Comparison of ENCODE assay signal across 27 cellular contexts in the genomic region with DNA sequence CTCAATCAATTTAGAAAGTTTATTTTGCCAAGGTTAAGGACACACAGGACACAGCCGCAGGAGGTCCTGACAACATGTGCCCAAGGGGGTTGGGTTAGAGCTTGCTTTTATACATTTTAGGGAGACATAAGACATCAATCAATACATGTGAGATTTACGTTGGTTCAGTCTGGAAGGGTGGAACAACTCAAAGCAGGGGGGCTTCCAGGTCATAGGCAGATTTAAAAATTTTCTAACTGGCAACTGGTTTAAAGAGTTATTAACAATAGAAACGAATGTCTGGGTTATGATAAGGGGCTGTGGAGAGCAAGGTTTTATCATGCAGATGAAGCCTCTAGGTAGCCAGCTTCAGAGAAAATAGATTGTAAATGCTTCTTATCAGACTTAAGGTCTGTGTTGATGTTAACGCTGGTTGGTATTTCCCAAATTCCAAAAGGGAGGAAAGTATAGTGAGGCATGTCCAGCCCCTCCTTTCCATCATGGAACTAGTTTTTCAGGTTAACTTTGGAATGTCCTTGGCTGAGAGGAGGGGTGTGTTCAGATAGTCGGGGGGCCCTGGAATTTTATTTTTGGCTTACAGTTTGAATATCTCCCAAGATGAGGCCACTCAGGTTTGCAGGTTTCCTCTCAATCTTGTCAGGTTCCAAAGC. TPM values are rescaled to one million over a fixed set of nuclear protein-coding genes. Genes with fewer than 3 reads are reported as not detected.
"Had no signal": no experiment of that assay in that cellular context is flagged by ENCODE, and none has a peak within 500 bp of the region (broad histone marks: within the 10 kb centered on the region; RNA-seq: fewer than 3 reads in every experiment).

No MANE protein-coding gene starts in this region.

- H3K27me3 Mint-ChIP-seq: natural killer cell treated with Interleukin-12 subunit alpha and Interleukin-12 subunit beta and Interleukin-15 and Interleukin-18, amount 100 ng/mL, for 72 hours had no signal

- H3K27me3 ChIP-seq: colonic mucosa, heart left ventricle, right lobe of liver, testis, tibial nerve had no signal

- H3K4me1 ChIP-seq: colonic mucosa, parathyroid adenoma, prostate gland, right lobe of liver, tibial nerve had no signal

- H2AFZ ChIP-seq: parathyroid adenoma had no signal

- H3K9me3 ChIP-seq: colonic mucosa, heart left ventricle, prostate gland, right lobe of liver, testis, tibial nerve had no signal

- ATAC-seq: heart left ventricle; left lobe of liver; natural killer cell treated with Interleukin-12 subunit alpha and Interleukin-12 subunit beta and Interleukin-15 and Interleukin-18, amount 100 ng/mL, for 72 hours; right lobe of liver; stimulated activated effector memory CD8-positive, alpha-beta T cell treated with anti-CD3 and anti-CD28 coated beads, Interleukin-12 subunit alpha, Interleukin-12 subunit beta, amount 100 ng/mL, for 72 hours; stimulated activated naive CD8-positive, alpha-beta T cell treated with anti-CD3 and anti-CD28 coated beads, Interleukin-15, Interleukin-2, amounts not matched to agents 100 U/mL and 50 U/mL, for 24 hours had no signal

- H3K27ac ChIP-seq: colonic mucosa, heart left ventricle, parathyroid adenoma, prostate gland, right lobe of liver, testis, tibial nerve had no signal

- H3K9me3 Mint-ChIP-seq: natural killer cell treated with Interleukin-12 subunit alpha and Interleukin-12 subunit beta and Interleukin-15 and Interleukin-18, amount 100 ng/mL, for 72 hours; stimulated activated effector memory CD8-positive, alpha-beta T cell treated with anti-CD3 and anti-CD28 coated beads, Interleukin-12 subunit alpha, Interleukin-12 subunit beta, amount 100 ng/mL, for 72 hours had no signal

- H3K36me3 ChIP-seq: colonic mucosa, heart left ventricle, prostate gland, right lobe of liver, tibial nerve had no signal

- H3K27ac Mint-ChIP-seq: stimulated activated effector memory CD8-positive, alpha-beta T cell treated with anti-CD3 and anti-CD28 coated beads, Interleukin-12 subunit alpha, Interleukin-12 subunit beta, amount 100 ng/mL, for 72 hours had no signal

- H3K4me3 Mint-ChIP-seq: natural killer cell treated with Interleukin-12 subunit alpha and Interleukin-12 subunit beta and Interleukin-15 and Interleukin-18, amount 100 ng/mL, for 72 hours; stimulated activated effector memory CD8-positive, alpha-beta T cell treated with anti-CD3 and anti-CD28 coated beads, Interleukin-12 subunit alpha, Interleukin-12 subunit beta, amount 100 ng/mL, for 72 hours had no signal

- H3K9ac ChIP-seq: parathyroid adenoma had no signal

- H3K79me2 ChIP-seq: parathyroid adenoma had no signal

- DNase-seq: colonic mucosa; dermis blood vessel endothelial cell; effector CD4-positive, alpha-beta T cell; heart left ventricle; hippocampal formation; mammary epithelial cell; occipital lobe; right lobe of liver; stimulated activated CD4-positive, alpha-beta T cell treated with anti-CD3 and anti-CD28 coated beads, Interleukin-4, amount 100 ng/mL, for 1 hour; stimulated activated CD8-positive, alpha-beta memory T cell treated with anti-CD3 and anti-CD28 coated beads, Interleukin-4, amount 100 ng/mL, for 48 hours; stimulated activated naive CD8-positive, alpha-beta T cell treated with anti-CD3 and anti-CD28 coated beads, Interleukin-15, Interleukin-2, amounts not matched to agents 100 U/mL and 50 U/mL, for 24 hours; testis had no signal

- H3K36me3 Mint-ChIP-seq: natural killer cell treated with Interleukin-12 subunit alpha and Interleukin-12 subunit beta and Interleukin-15 and Interleukin-18, amount 100 ng/mL, for 72 hours; stimulated activated effector memory CD8-positive, alpha-beta T cell treated with anti-CD3 and anti-CD28 coated beads, Interleukin-12 subunit alpha, Interleukin-12 subunit beta, amount 100 ng/mL, for 72 hours had no signal

- H3K4me3 ChIP-seq: colonic mucosa, heart left ventricle, prostate gland, right lobe of liver, testis, tibial nerve had no signal

- FAIRE-seq: frontal cortex, islet of Langerhans had no signal

- H3K4me1 Mint-ChIP-seq: stimulated activated effector memory CD8-positive, alpha-beta T cell treated with anti-CD3 and anti-CD28 coated beads, Interleukin-12 subunit alpha, Interleukin-12 subunit beta, amount 100 ng/mL, for 72 hours had no signal

RNA-seq across cellular contexts. Expression of a gene that starts 32.3 kb away (rescaled TPM):
- total RNA-seq: cerebellum; colonic mucosa; dermis blood vessel endothelial cell; fibroblast of lung; frontal cortex; glomerular endothelial cell; heart left ventricle; left lobe of liver; lower leg skin; mammary epithelial cell; natural killer cell treated with Interleukin-12 subunit alpha and Interleukin-12 subunit beta and Interleukin-15 and Interleukin-18, amount 100 ng/mL, for 72 hours; occipital lobe; renal cortical epithelial cell; right lobe of liver; urinary bladder had no signal
- polyA plus RNA-seq: esophagus, fibroblast of lung, heart left ventricle, mammary epithelial cell, urinary bladder had no signal
